In the genomic region with DNA sequence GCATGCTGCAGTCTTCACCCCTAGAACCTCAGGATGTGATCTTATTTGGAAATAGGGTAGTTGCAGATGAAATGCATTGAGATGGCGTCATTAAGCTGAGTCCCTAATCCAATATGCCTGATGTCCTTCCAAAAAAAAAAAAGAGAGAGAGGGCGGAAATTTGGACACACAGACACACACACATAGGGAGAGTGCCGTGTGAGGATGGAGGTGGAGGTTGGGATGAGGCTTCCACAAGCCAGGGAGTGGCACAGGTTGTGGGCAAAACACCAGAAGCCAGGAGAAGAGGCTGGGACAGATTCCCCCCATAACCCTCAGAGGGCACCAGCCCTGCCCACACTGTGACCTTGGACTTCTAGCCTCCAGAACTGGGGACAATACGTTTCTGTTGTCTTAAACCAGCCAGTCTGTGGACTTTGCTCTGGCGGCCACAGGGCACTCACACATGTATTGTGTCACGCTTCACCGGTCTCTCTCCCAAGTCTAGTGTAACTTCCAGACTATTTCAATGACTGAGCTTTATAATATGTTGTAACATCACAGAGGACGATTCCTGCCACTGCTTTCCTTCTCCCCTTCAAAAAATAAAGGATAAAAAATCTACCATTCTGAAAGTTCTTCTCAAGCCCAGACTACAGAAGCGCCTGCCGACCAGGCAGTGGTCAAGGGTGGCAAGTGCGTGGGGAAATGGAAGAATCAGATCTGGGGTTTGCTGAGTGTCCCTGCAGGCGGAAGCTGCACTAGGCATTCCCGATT, we compare ENCODE assay signal across 1 cellular context.
A peak's percentile ranks its signal among the peaks of the same experiment; 100 is the strongest.
TF ChIP-seq lines count a peak whose summit lies in the region.

No MANE protein-coding gene starts in this region.

TF ChIP-seq in HepG2, 621 proteins besides CTCF, POLR2A, EP300 and RAD21 (continued from another document):
- TF ChIP-seq, protein P1, sequence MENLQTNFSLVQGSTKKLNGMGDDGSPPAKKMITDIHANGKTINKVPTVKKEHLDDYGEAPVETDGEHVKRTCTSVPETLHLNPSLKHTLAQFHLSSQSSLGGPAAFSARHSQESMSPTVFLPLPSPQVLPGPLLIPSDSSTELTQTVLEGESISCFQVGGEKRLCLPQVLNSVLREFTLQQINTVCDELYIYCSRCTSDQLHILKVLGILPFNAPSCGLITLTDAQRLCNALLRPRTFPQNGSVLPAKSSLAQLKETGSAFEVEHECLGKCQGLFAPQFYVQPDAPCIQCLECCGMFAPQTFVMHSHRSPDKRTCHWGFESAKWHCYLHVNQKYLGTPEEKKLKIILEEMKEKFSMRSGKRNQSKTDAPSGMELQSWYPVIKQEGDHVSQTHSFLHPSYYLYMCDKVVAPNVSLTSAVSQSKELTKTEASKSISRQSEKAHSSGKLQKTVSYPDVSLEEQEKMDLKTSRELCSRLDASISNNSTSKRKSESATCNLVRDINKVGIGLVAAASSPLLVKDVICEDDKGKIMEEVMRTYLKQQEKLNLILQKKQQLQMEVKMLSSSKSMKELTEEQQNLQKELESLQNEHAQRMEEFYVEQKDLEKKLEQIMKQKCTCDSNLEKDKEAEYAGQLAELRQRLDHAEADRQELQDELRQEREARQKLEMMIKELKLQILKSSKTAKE (CRISPR knock-in tag; IDR thresholded peaks at IDR 0.05; ENCODE audit: borderline replicate concordance), result peak; percentile 90
- TF ChIP-seq, protein P2, sequence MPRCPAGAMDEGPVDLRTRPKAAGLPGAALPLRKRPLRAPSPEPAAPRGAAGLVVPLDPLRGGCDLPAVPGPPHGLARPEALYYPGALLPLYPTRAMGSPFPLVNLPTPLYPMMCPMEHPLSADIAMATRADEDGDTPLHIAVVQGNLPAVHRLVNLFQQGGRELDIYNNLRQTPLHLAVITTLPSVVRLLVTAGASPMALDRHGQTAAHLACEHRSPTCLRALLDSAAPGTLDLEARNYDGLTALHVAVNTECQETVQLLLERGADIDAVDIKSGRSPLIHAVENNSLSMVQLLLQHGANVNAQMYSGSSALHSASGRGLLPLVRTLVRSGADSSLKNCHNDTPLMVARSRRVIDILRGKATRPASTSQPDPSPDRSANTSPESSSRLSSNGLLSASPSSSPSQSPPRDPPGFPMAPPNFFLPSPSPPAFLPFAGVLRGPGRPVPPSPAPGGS (CRISPR knock-in tag; IDR thresholded peaks at IDR 0.05), result no peak
- no peak for TF ChIP-seq ZNF619 (CRISPR knock-in tag; IDR thresholded peaks at IDR 0.05)
- no peak for TF ChIP-seq GFI1 (CRISPR knock-in tag; IDR thresholded peaks at IDR 0.05; ENCODE audit: borderline replicate concordance)
- no peak for TF ChIP-seq RORA (CRISPR knock-in tag; IDR thresholded peaks at IDR 0.05)
- TF ChIP-seq RFX3 (CRISPR knock-in tag; IDR thresholded peaks at IDR 0.05), result no peak
- TF ChIP-seq SYNCRIP (IDR thresholded peaks at IDR 0.05; ENCODE audit: insufficient read depth, low read depth, low read length), result no peak
- no peak for TF ChIP-seq ZSCAN22 (CRISPR knock-in tag; IDR thresholded peaks at IDR 0.05)
- TF ChIP-seq, protein P3, sequence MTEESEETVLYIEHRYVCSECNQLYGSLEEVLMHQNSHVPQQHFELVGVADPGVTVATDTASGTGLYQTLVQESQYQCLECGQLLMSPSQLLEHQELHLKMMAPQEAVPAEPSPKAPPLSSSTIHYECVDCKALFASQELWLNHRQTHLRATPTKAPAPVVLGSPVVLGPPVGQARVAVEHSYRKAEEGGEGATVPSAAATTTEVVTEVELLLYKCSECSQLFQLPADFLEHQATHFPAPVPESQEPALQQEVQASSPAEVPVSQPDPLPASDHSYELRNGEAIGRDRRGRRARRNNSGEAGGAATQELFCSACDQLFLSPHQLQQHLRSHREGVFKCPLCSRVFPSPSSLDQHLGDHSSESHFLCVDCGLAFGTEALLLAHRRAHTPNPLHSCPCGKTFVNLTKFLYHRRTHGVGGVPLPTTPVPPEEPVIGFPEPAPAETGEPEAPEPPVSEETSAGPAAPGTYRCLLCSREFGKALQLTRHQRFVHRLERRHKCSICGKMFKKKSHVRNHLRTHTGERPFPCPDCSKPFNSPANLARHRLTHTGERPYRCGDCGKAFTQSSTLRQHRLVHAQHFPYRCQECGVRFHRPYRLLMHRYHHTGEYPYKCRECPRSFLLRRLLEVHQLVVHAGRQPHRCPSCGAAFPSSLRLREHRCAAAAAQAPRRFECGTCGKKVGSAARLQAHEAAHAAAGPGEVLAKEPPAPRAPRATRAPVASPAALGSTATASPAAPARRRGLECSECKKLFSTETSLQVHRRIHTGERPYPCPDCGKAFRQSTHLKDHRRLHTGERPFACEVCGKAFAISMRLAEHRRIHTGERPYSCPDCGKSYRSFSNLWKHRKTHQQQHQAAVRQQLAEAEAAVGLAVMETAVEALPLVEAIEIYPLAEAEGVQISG (CRISPR knock-in tag; IDR thresholded peaks at IDR 0.05), result no peak
- no peak for TF ChIP-seq SNRNP70 (IDR thresholded peaks at IDR 0.05; ENCODE audit: low read depth, low read length)
- TF ChIP-seq, protein P4, sequence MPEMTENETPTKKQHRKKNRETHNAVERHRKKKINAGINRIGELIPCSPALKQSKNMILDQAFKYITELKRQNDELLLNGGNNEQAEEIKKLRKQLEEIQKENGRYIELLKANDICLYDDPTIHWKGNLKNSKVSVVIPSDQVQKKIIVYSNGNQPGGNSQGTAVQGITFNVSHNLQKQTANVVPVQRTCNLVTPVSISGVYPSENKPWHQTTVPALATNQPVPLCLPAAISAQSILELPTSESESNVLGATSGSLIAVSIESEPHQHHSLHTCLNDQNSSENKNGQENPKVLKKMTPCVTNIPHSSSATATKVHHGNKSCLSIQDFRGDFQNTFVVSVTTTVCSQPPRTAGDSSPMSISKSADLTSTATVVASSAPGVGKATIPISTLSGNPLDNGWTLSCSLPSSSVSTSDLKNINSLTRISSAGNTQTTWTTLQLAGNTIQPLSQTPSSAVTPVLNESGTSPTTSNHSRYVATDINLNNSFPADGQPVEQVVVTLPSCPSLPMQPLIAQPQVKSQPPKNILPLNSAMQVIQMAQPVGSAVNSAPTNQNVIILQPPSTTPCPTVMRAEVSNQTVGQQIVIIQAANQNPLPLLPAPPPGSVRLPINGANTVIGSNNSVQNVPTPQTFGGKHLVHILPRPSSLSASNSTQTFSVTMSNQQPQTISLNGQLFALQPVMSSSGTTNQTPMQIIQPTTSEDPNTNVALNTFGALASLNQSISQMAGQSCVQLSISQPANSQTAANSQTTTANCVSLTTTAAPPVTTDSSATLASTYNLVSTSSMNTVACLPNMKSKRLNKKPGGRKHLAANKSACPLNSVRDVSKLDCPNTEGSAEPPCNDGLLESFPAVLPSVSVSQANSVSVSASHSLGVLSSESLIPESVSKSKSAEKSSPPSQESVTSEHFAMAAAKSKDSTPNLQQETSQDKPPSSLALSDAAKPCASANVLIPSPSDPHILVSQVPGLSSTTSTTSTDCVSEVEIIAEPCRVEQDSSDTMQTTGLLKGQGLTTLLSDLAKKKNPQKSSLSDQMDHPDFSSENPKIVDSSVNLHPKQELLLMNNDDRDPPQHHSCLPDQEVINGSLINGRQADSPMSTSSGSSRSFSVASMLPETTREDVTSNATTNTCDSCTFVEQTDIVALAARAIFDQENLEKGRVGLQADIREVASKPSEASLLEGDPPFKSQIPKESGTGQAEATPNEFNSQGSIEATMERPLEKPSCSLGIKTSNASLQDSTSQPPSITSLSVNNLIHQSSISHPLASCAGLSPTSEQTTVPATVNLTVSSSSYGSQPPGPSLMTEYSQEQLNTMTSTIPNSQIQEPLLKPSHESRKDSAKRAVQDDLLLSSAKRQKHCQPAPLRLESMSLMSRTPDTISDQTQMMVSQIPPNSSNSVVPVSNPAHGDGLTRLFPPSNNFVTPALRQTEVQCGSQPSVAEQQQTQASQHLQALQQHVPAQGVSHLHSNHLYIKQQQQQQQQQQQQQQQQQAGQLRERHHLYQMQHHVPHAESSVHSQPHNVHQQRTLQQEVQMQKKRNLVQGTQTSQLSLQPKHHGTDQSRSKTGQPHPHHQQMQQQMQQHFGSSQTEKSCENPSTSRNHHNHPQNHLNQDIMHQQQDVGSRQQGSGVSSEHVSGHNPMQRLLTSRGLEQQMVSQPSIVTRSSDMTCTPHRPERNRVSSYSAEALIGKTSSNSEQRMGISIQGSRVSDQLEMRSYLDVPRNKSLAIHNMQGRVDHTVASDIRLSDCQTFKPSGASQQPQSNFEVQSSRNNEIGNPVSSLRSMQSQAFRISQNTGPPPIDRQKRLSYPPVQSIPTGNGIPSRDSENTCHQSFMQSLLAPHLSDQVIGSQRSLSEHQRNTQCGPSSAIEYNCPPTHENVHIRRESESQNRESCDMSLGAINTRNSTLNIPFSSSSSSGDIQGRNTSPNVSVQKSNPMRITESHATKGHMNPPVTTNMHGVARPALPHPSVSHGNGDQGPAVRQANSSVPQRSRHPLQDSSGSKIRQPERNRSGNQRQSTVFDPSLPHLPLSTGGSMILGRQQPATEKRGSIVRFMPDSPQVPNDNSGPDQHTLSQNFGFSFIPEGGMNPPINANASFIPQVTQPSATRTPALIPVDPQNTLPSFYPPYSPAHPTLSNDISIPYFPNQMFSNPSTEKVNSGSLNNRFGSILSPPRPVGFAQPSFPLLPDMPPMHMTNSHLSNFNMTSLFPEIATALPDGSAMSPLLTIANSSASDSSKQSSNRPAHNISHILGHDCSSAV (CRISPR knock-in tag; IDR thresholded peaks at IDR 0.05; ENCODE audit: borderline replicate concordance), result no peak
- no peak for TF ChIP-seq GABPA (IDR thresholded peaks at IDR 0.05; ENCODE audit: low read depth, low read length)
- no peak for TF ChIP-seq GABPA (CRISPR knock-in tag; IDR thresholded peaks at IDR 0.05; ENCODE audit: low read depth)
- TF ChIP-seq ZNF644 (CRISPR knock-in tag; IDR thresholded peaks at IDR 0.05; ENCODE audit: low read depth), result peak; percentile 60
- TF ChIP-seq RBFOX2 (IDR thresholded peaks at IDR 0.05; ENCODE audit: low read depth, low read length), result no peak
- no peak for TF ChIP-seq ZNF660 (CRISPR knock-in tag; IDR thresholded peaks at IDR 0.05; ENCODE audit: borderline replicate concordance, low read depth)
- no peak for TF ChIP-seq GATA4 (IDR thresholded peaks at IDR 0.05; ENCODE audit: borderline replicate concordance, low read depth)
- no peak for TF ChIP-seq HMGA1 (CRISPR knock-in tag; conservative IDR thresholded peaks at IDR 0.05)
- peak; percentile 79; the same call in 1 of the 2 replicates for TF ChIP-seq EHMT2 (IDR thresholded peaks at IDR 0.05; ENCODE audit: borderline replicate concordance, low read depth, low read length)
- no peak for TF ChIP-seq ZNF547 (CRISPR knock-in tag; IDR thresholded peaks at IDR 0.05)
TF ChIP-seq in HepG2: peak in this region for 106.
